9 cellular contexts compared by ENCODE assay signal in genomic region chr3:94862703-94863102, GRCh38.
DNase-seq lines count a peak whose midpoint lies in the region; ATAC-seq, FAIRE-seq and TF ChIP-seq lines count a peak whose summit lies in the region.
"Had no signal": no experiment of that assay in that cellular context is flagged by ENCODE, and none has a peak within 500 bp of the region (broad histone marks: within the 10 kb centered on the region; RNA-seq: fewer than 3 reads in every experiment).

No MANE protein-coding gene starts in this region.

- TF ChIP-seq CTCF in SK-N-SH (IDR thresholded peaks at IDR 0.05) (peak; percentile 57), HepG2 (CRISPR knock-in tag; IDR thresholded peaks at IDR 0.05) (peak; percentile 49)

- H3K36me3 ChIP-seq in SK-N-SH (replicated peaks in 1 of 2; ENCODE audit: control insufficient read depth in 1 of 2, insufficient read depth in 2 of 2, low read length in 1 of 2) (no peaks in the 10 kb centered on the region), HepG2 (replicated peaks in 1 of 2; ENCODE audit: control insufficient read depth in 1 of 2, insufficient read depth in 2 of 2, low read length in 2 of 2) (no peaks in the 10 kb centered on the region)

- no peaks in the 10 kb centered on the region for H4K20me1 ChIP-seq in SK-N-SH (ENCODE audit: insufficient read depth)
- no peaks in the 10 kb centered on the region for H4K20me1 ChIP-seq in HepG2 (ENCODE audit: insufficient read depth, low read length)

- no peak for FAIRE-seq in HepG2 (lab: Jason Lieb, UNC)

- H3K4me3 ChIP-seq in SK-N-SH (ENCODE audit: low read depth in 2 of 2, low read length in 1 of 2), result no peak overlapping the region
- H3K4me3 ChIP-seq in HepG2 (replicated peaks in 1 of 3; ENCODE audit: insufficient read depth in 1 of 3, low read depth in 2 of 3, low read length in 3 of 3), result no peak overlapping the region

- ATAC-seq in HepG2, result peak; percentile 84
- no peak for ATAC-seq in HG03457 (IDR thresholded peaks at IDR 0.05; ENCODE audit: unreplicated experiment)
- no peak for ATAC-seq in GM21423 (IDR thresholded peaks at IDR 0.05; ENCODE audit: unreplicated experiment)

- H3K4me2 ChIP-seq in SK-N-SH, result no peak overlapping the region
- no peak overlapping the region for H3K4me2 ChIP-seq in HepG2 (ENCODE audit: low read depth, low read length)

- TF ChIP-seq RAD21 in SK-N-SH (IDR thresholded peaks at IDR 0.05; ENCODE audit: low read length), result peak; percentile 76
- TF ChIP-seq RAD21 in HepG2 (CRISPR knock-in tag; IDR thresholded peaks at IDR 0.05), result no peak

- H3K79me2 ChIP-seq in SK-N-SH (ENCODE audit: insufficient read depth) (no peaks in the 10 kb centered on the region), HepG2 (ENCODE audit: insufficient read depth, low read length) (no peaks in the 10 kb centered on the region)

- WGBS in SK-N-SH (ENCODE audit: low lambda C conversion rate), result 32% methylated on average over 3 of the region's 3 CpGs
- 1% methylated on average over 3 of the region's 3 CpGs for WGBS in HepG2 (ENCODE audit: low lambda C conversion rate)

- BruUV-seq in HepG2 (replicated peaks; lab: Mats Ljungman, UMichigan), result no TSS peak

- intact Hi-C loops in HepG2 (cut with micrococcal nuclease; ENCODE audit: unreplicated experiment), result loop anchor here (2.0 kb wide), 1 partner anchor 322 kb away; no protein-coding TSS in a partner anchor

- H3K9me3 ChIP-seq in SK-N-SH (no peaks in the 10 kb centered on the region), HepG2 (ENCODE audit: low read length) (peaks cover 32% of the 10 kb centered on the region)

- H3K9me2 ChIP-seq in SK-N-SH, result no peaks in the 10 kb centered on the region

- H3K27ac ChIP-seq in SK-N-SH (ENCODE audit: low read depth in 2 of 2, low read length in 1 of 2) (no peak overlapping the region), HepG2 (ENCODE audit: extremely low read length, insufficient read depth, low read length) (no peak overlapping the region)

- POLR2A ChIA-PET in SK-N-SH (lab: Yijun Ruan, JAX), result no interaction called here
- POLR2A ChIA-PET in HepG2 (lab: Yijun Ruan, JAX), result no interaction called here

- H3K4me1 ChIP-seq in SK-N-SH (ENCODE audit: control insufficient read depth in 1 of 2, insufficient read depth in 2 of 2, low read depth in 1 of 2, low read length in 1 of 2), result no peaks in the 10 kb centered on the region
- H3K4me1 ChIP-seq in HepG2 (ENCODE audit: insufficient read depth, low read length), result no peaks in the 10 kb centered on the region

- no peaks in the 10 kb centered on the region for H3F3A ChIP-seq in SK-N-SH (replicated peaks; ENCODE audit: insufficient read depth)

- no peak overlapping the region for H3K9ac ChIP-seq in SK-N-SH
- no peak overlapping the region for H3K9ac ChIP-seq in HepG2 (ENCODE audit: insufficient read depth, low read depth, low read length)

- H2AFZ ChIP-seq in SK-N-SH (ENCODE audit: low read depth) (no peak overlapping the region), HepG2 (ENCODE audit: low read length) (no peak overlapping the region)

- CTCF ChIA-PET in SK-N-SH (lab: Yijun Ruan, JAX), result interaction anchor here (0.6 to 1.6 kb wide), 18 partner anchors 8 to 729 kb away, joined by 3 to 6 read pairs (median 3); no protein-coding TSS in a partner anchor
- CTCF ChIA-PET in HepG2 (lab: Yijun Ruan, JAX; ENCODE audit: low intra/inter-chr PET ratio, low total read pairs), result no interaction called here

- no peak for TF ChIP-seq EP300 in SK-N-SH (IDR thresholded peaks at IDR 0.05; ENCODE audit: borderline replicate concordance in 1 of 2, low read depth in 1 of 2, low read length in 1 of 2)
- no peak for TF ChIP-seq EP300 in HepG2 (IDR thresholded peaks at IDR 0.05; ENCODE audit: low read depth in 2 of 2, low read length in 2 of 2)
- no peak for TF ChIP-seq EP300 in HepG2 (CRISPR knock-in tag; IDR thresholded peaks at IDR 0.05; ENCODE audit: borderline replicate concordance)

- peak; percentile 10 for DNase-seq in NCI-H1694 (lab: John Stamatoyannopoulos, UW)
- no peak for DNase-seq in NCI-H1694 treated with DMSO at 0.1 percent for 48 hours (lab: John Stamatoyannopoulos, UW)
- peak; percentile 5 for DNase-seq in HS-27A (ENCODE audit: low read depth)
- peak; percentile 27 for DNase-seq in SK-N-SH
- peak; percentile 25 for DNase-seq in HepG2 (ENCODE audit: low spot score)
- no peak for DNase-seq in stimulated activated CD4-positive, alpha-beta T cell treated with anti-CD3 and anti-CD28 coated beads, Interleukin-2, amount 100 ng/mL, for 24 hours
- DNase-seq: CD4-positive, CD25-positive, alpha-beta regulatory T cell had no signal

- TF ChIP-seq POLR2A in HepG2 (IDR thresholded peaks at IDR 0.05; ENCODE audit: insufficient read depth in 1 of 2, low read depth in 2 of 2, low read length in 2 of 2), result no peak

- H3K27me3 ChIP-seq in SK-N-SH (ENCODE audit: insufficient read depth) (no peaks in the 10 kb centered on the region), HepG2 (ENCODE audit: control insufficient read depth in 1 of 2, insufficient read depth in 2 of 2, low read length in 2 of 2) (no peaks in the 10 kb centered on the region)

- in situ Hi-C loops in HepG2 (cut with HindIII; ENCODE audit: extremely low pct_ligation_motif_present, low pct_unique_long_range_greater_than_20kb), result no loop called here

TF ChIP-seq in SK-N-SH, 30 proteins besides CTCF, POLR2A, EP300 and RAD21:
- TF ChIP-seq PBX3 (IDR thresholded peaks at IDR 0.05), result no peak
- TF ChIP-seq TCF12 (IDR thresholded peaks at IDR 0.05), result no peak
- TF ChIP-seq YY1 (IDR thresholded peaks at IDR 0.05; ENCODE audit: low read depth), result no peak
- TF ChIP-seq SMC3 (IDR thresholded peaks at IDR 0.05; ENCODE audit: low read depth, low read length), result peak; percentile 47
TF ChIP-seq in SK-N-SH: peak in this region for 1.

TF ChIP-seq in HepG2, 621 proteins besides CTCF, POLR2A, EP300 and RAD21:
- TF ChIP-seq ZBTB42 (CRISPR knock-in tag; IDR thresholded peaks at IDR 0.05), result no peak
- no peak for TF ChIP-seq ZNF292 (CRISPR knock-in tag; IDR thresholded peaks at IDR 0.05; ENCODE audit: borderline replicate concordance, low read depth)
- TF ChIP-seq SMC3 (IDR thresholded peaks at IDR 0.05; ENCODE audit: low read length), result peak; percentile 27; the same call in 1 of the 2 replicates
- TF ChIP-seq, protein P1, sequence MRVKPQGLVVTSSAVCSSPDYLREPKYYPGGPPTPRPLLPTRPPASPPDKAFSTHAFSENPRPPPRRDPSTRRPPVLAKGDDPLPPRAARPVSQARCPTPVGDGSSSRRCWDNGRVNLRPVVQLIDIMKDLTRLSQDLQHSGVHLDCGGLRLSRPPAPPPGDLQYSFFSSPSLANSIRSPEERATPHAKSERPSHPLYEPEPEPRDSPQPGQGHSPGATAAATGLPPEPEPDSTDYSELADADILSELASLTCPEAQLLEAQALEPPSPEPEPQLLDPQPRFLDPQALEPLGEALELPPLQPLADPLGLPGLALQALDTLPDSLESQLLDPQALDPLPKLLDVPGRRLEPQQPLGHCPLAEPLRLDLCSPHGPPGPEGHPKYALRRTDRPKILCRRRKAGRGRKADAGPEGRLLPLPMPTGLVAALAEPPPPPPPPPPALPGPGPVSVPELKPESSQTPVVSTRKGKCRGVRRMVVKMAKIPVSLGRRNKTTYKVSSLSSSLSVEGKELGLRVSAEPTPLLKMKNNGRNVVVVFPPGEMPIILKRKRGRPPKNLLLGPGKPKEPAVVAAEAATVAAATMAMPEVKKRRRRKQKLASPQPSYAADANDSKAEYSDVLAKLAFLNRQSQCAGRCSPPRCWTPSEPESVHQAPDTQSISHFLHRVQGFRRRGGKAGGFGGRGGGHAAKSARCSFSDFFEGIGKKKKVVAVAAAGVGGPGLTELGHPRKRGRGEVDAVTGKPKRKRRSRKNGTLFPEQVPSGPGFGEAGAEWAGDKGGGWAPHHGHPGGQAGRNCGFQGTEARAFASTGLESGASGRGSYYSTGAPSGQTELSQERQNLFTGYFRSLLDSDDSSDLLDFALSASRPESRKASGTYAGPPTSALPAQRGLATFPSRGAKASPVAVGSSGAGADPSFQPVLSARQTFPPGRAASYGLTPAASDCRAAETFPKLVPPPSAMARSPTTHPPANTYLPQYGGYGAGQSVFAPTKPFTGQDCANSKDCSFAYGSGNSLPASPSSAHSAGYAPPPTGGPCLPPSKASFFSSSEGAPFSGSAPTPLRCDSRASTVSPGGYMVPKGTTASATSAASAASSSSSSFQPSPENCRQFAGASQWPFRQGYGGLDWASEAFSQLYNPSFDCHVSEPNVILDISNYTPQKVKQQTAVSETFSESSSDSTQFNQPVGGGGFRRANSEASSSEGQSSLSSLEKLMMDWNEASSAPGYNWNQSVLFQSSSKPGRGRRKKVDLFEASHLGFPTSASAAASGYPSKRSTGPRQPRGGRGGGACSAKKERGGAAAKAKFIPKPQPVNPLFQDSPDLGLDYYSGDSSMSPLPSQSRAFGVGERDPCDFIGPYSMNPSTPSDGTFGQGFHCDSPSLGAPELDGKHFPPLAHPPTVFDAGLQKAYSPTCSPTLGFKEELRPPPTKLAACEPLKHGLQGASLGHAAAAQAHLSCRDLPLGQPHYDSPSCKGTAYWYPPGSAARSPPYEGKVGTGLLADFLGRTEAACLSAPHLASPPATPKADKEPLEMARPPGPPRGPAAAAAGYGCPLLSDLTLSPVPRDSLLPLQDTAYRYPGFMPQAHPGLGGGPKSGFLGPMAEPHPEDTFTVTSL (CRISPR knock-in tag; IDR thresholded peaks at IDR 0.05; ENCODE audit: borderline replicate concordance), result no peak
- TF ChIP-seq STAG1 (CRISPR knock-in tag; IDR thresholded peaks at IDR 0.05), result peak; percentile 57

Comparison
In these comparisons a context has a peak if more than half of its experiments do, and no peak if none do; other contexts are left out.
1. DNase-seq: peak in NCI-H1694 (single experiment), HS-27A (single experiment), SK-N-SH (single experiment) and HepG2 (single experiment); none in NCI-H1694 treated with DMSO at 0.1 percent for 48 hours (single experiment) and stimulated activated CD4-positive, alpha-beta T cell treated with anti-CD3 and anti-CD28 coated beads, Interleukin-2, amount 100 ng/mL, for 24 hours (0 of 2).